In genomic region chr2:179677148-179677688, GRCh38 we compare ENCODE assay signal across 13 cellular contexts.
DNase-seq lines count a peak whose midpoint lies in the region; ATAC-seq and TF ChIP-seq lines count a peak whose summit lies in the region.
"Had no signal": no experiment of that assay in that cellular context is flagged by ENCODE, and none has a peak within 500 bp of the region (broad histone marks: within the 10 kb centered on the region; RNA-seq: fewer than 3 reads in every experiment).

No MANE protein-coding gene starts in this region.

- no peak for TF ChIP-seq POLR2A in esophagus muscularis mucosa (IDR thresholded peaks at IDR 0.05; ENCODE audit: low read depth)

- H3K36me3 ChIP-seq in esophagus muscularis mucosa (no peaks in the 10 kb centered on the region), psoas muscle (ENCODE audit: insufficient read depth in 1 of 2, low read depth in 1 of 2) (no peaks in the 10 kb centered on the region)

- H3K4me1 ChIP-seq in esophagus muscularis mucosa (peaks cover 19 to 26% (median 24%) of the 10 kb centered on the region in 4 donors), psoas muscle (peaks cover 20% of the 10 kb centered on the region)

- 9% methylated on average over 3 of the region's 3 CpGs for WGBS in esophagus muscularis mucosa
- 3 to 6% (median 6%) methylated on average over 3 of the region's 3 CpGs for WGBS in psoas muscle, 3 donors

- intact Hi-C loops in esophagus muscularis mucosa (cut with DNase I) = no loop called here
- intact Hi-C loops in psoas muscle (cut with DNase I) = no loop called here

- TF ChIP-seq CTCF in GM10266 (IDR thresholded peaks at IDR 0.05; ENCODE audit: control insufficient read depth, insufficient read depth, low read depth, missing control alignments) (no peak), esophagus muscularis mucosa (IDR thresholded peaks at IDR 0.05) (no peak), psoas muscle (IDR thresholded peaks at IDR 0.05) (no peak)

- H3K4me3 ChIP-seq in esophagus muscularis mucosa (no peak overlapping the region), psoas muscle (no peak overlapping the region)

- no peak for TF ChIP-seq EP300 in esophagus muscularis mucosa (IDR thresholded peaks at IDR 0.05)

- no peaks in the 10 kb centered on the region for H3K9me3 ChIP-seq in esophagus muscularis mucosa
- H3K9me3 ChIP-seq in psoas muscle = no peaks in the 10 kb centered on the region

- no peaks in the 10 kb centered on the region for H3K27me3 ChIP-seq in esophagus muscularis mucosa
- no peaks in the 10 kb centered on the region for H3K27me3 ChIP-seq in psoas muscle (ENCODE audit: insufficient read depth in 3 of 3, low read length in 2 of 3)

- H3K27ac ChIP-seq in esophagus muscularis mucosa (replicated peaks in 1 of 4) = peak overlapping the region in 3 of 4 donors; percentile 17 to 20 (median 18)
- H3K27ac ChIP-seq in psoas muscle = peak overlapping the region; percentile 82

- ATAC-seq in psoas muscle = peak; percentile 90 to 99 (median 94)
- no peak for ATAC-seq in activated CD4-positive, CD25-positive, alpha-beta regulatory T cell treated with anti-CD3 and anti-CD28 coated beads, Interleukin-2, amount 50 U/mL, for 24 hours
- no peak for ATAC-seq in HG03520 (IDR thresholded peaks at IDR 0.05; ENCODE audit: unreplicated experiment)
- ATAC-seq: naive thymus-derived CD8-positive, alpha-beta T cell; stimulated activated naive CD8-positive, alpha-beta T cell treated with anti-CD3 and anti-CD28 coated beads, Interleukin-15, amount 100 ng/mL, for 72 hours had no signal

- DNase-seq in GM10266 (ENCODE audit: extremely low spot score) = peak; percentile 13
- peak; percentile 67 for DNase-seq in Kasumi-1 (lab: John Stamatoyannopoulos, UW)
- no peak for DNase-seq in esophagus muscularis mucosa (ENCODE audit: extremely low spot score)
- DNase-seq in psoas muscle = no peak
- no peak for DNase-seq in SKM-1 treated with dmso at 0.1 percent for 144 hours (lab: John Stamatoyannopoulos, UW; ENCODE audit: unreplicated experiment)
- no peak for DNase-seq in central memory CD4-positive, alpha-beta T cell
- DNase-seq: amniotic stem cell; COR-L47; endodermal cell; naive thymus-derived CD8-positive, alpha-beta T cell; stimulated activated naive CD8-positive, alpha-beta T cell treated with anti-CD3 and anti-CD28 coated beads, Interleukin-15, amount 100 ng/mL, for 72 hours had no signal

Comparison
In these comparisons a context has a peak if more than half of its experiments do, and no peak if none do; other contexts are left out.
1. DNase-seq: peak in GM10266 (single experiment) and Kasumi-1 (2 of 2); none in esophagus muscularis mucosa (single experiment), psoas muscle (0 of 2), SKM-1 treated with dmso at 0.1 percent for 144 hours (single experiment) and central memory CD4-positive, alpha-beta T cell (single experiment).
2. ATAC-seq: peak in psoas muscle (4 of 4); none in activated CD4-positive, CD25-positive, alpha-beta regulatory T cell treated with anti-CD3 and anti-CD28 coated beads, Interleukin-2, amount 50 U/mL, for 24 hours (0 of 2) and HG03520 (single experiment).